Comparison of ENCODE assay signal across 8 cellular contexts in genomic region chr2:232315049-232315922, GRCh38.
DNase-seq lines count a peak whose midpoint lies in the region; ATAC-seq and TF ChIP-seq lines count a peak whose summit lies in the region.

No MANE protein-coding gene starts in this region.

- no peak for TF ChIP-seq POLR2A in lower leg skin (IDR thresholded peaks at IDR 0.05)

- 34 to 52% methylated on average over 11 to 12 of the region's 12 CpGs for WGBS in lower leg skin, 2 donors

- DNase-seq in T-helper 2 cell, result peak in 4 of 5 experiments; percentile 51 to 99 (median 68)
- peak; percentile 51 for DNase-seq in astrocyte of the hippocampus (ENCODE audit: low read depth, low spot score)
- DNase-seq in lower leg skin (ENCODE audit: low spot score in 2 of 2), result peak; percentile 71 to 93
- peak; percentile 66 to 70 for DNase-seq in stimulated activated CD8-positive, alpha-beta memory T cell treated with anti-CD3 and anti-CD28 coated beads, Interleukin-15, amount 100 ng/mL, for 48 hours (ENCODE audit: low read depth in 2 of 2)
- no peak for DNase-seq in SHP77 treated with DMSO at 0.1 percent for 48 hours (lab: John Stamatoyannopoulos, UW)
- DNase-seq in NCI-H1436 treated with DMSO at 0.1 percent for 48 hours (lab: John Stamatoyannopoulos, UW), result no peak

- no peak overlapping the region for H3K4me3 ChIP-seq in lower leg skin (ENCODE audit: low read depth, poor library complexity, severe bottlenecking)

- TF ChIP-seq CTCF in lower leg skin (IDR thresholded peaks at IDR 0.05), result no peak

- intact Hi-C loops in lower leg skin (cut with DNase I; ENCODE audit: low total_unique reads), result loop anchor here (10.0 kb wide), 1 partner anchor 50 kb away; no protein-coding TSS in a partner anchor

- ATAC-seq in GM18868 (IDR thresholded peaks at IDR 0.05; ENCODE audit: unreplicated experiment), result peak; percentile 85
- peak; percentile 80 for ATAC-seq in HG03103 (IDR thresholded peaks at IDR 0.05; ENCODE audit: low read depth, unreplicated experiment)

Comparison
In these comparisons a context has a peak if more than half of its experiments do, and no peak if none do; other contexts are left out.
1. DNase-seq: peak in T-helper 2 cell (4 of 5), astrocyte of the hippocampus (single experiment), lower leg skin (2 of 2) and stimulated activated CD8-positive, alpha-beta memory T cell treated with anti-CD3 and anti-CD28 coated beads, Interleukin-15, amount 100 ng/mL, for 48 hours (2 of 2); none in SHP77 treated with DMSO at 0.1 percent for 48 hours (single experiment) and NCI-H1436 treated with DMSO at 0.1 percent for 48 hours (single experiment).